Comparison of ENCODE assay signal across 35 cellular contexts in the genomic region with DNA sequence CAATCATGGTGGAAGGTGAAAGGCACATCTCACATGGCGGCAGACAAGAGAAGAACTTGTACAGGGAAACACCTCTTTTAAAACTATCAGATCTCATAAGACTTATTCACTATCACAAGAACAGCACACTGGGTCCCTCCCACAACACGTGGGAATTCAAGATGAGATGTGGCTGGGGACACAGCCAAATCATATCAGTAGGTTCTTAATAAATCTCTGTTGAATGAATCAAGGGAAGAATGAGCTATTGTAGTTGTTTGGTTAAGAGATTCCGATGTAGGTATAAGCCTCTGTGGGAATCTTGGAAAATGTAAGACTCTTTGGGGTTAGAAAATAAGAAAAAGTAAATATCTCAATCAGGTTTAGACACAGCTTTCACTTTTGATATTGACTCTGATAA.
"Had no signal": no experiment of that assay in that cellular context is flagged by ENCODE, and none has a peak within 500 bp of the region (broad histone marks: within the 10 kb centered on the region; RNA-seq: fewer than 3 reads in every experiment).

No MANE protein-coding gene starts in this region.

- ATAC-seq: activated CD8-positive, alpha-beta memory T cell treated with anti-CD3 and anti-CD28 coated beads, Interleukin-2, amount 10 ng/mL, durations not matched to agents 7 days and 5 days; Right ventricle myocardium inferior had no signal

- DNase-seq: activated B cell treated with CpG ODN at 0.5 μM for 24 hours; activated CD4-positive, alpha-beta memory T cell treated with anti-CD3 and anti-CD28 coated beads, Interleukin-2, amount 10 ng/mL, durations not matched to agents 7 days and 5 days; activated CD4-positive, alpha-beta T cell treated with anti-CD3 and anti-CD28 coated beads for 48 hours; activated CD4-positive, CD25-positive, alpha-beta regulatory T cell treated with anti-CD3 and anti-CD28 coated beads, Interleukin-2, amount 50 U/mL, for 72 hours; activated CD8-positive, alpha-beta memory T cell treated with anti-CD3 and anti-CD28 coated beads for 24 hours; activated CD8-positive, alpha-beta memory T cell treated with anti-CD3 and anti-CD28 coated beads, Interleukin-2, amount 10 ng/mL, durations not matched to agents 7 days and 5 days; activated CD8-positive, alpha-beta memory T cell treated with anti-CD3 and anti-CD28 coated beads, Interleukin-2, amount 50 U/mL, for 48 hours; activated effector memory CD4-positive, alpha-beta T cell treated with Interleukin-2 at 50 U/mL for 16 hours; activated naive CD4-positive, alpha-beta T cell treated with anti-CD3 and anti-CD28 coated beads, Interleukin-2, amount 50 U/mL, for 16 hours; activated naive CD8-positive, alpha-beta T cell treated with anti-CD3 and anti-CD28 coated beads, Interleukin-2, amount 10 ng/mL, durations not matched to agents 7 days and 5 days; activated T-cell treated with anti-CD3 and anti-CD28 coated beads, Interleukin-2, amount 50 U/mL, for 48 hours; central memory CD4-positive, alpha-beta T cell; KG1; MM.1S; MV-4-11; NCI-H1092; NCI-H1417; NCI-H146; NCI-H187; NCI-H2029 treated with DMSO at 0.1 percent for 48 hours; NCI-H2171 treated with DMSO at 0.1 percent for 48 hours; NCI-H2227 treated with DMSO at 0.1 percent for 48 hours; NCI-H526; NCI-H748 treated with DMSO at 0.1 percent for 48 hours; NK-92 treated with Interleukin-12 subunit alpha and Interleukin-12 subunit beta, amount 100 ng/mL, for 24 hours; PC-9; SIG-M5; SW 1271; T-helper 1 cell; T-helper 2 cell; T-helper 9 cell had no signal

- H3K27ac ChIP-seq: PC-9, RWPE1, VCaP had no signal

- H3K4me3 ChIP-seq: PC-9 had no signal

- FAIRE-seq: RCC 7860 had no signal

- H2AFZ ChIP-seq: PC-9 had no signal

- H3K4me2 ChIP-seq: PC-9 had no signal
